Comparison of ENCODE assay signal across 22 cellular contexts in the genomic region with DNA sequence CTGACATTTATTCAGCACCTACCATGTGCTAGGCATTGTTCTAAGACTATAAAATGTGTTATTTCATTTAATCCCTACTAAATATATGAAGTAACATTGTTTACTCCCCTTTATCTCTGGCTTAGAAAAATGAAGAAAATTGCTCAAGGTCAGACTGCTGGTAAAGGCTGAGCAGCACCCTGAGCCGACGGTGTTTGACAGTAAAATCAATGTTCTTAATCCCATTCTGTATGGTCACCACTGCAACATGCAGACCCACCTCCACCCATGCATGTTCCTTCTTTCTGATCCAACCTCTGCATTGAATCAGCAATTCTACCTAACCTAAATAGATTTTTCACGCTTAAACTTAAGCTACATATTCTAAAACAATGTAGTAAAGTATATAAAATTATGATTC.
"Had no signal": no experiment of that assay in that cellular context is flagged by ENCODE, and none has a peak within 500 bp of the region (broad histone marks: within the 10 kb centered on the region; RNA-seq: fewer than 3 reads in every experiment).

No MANE protein-coding gene starts in this region.

- H3K27me3 ChIP-seq: colonic mucosa, esophagus squamous epithelium, gastrocnemius medialis, heart right ventricle, left lung had no signal

- H3K36me3 ChIP-seq: colonic mucosa, esophagus squamous epithelium, gastrocnemius medialis, heart right ventricle, left lung, lower lobe of right lung had no signal

- H3K4me3 ChIP-seq: colonic mucosa, esophagus squamous epithelium, gastrocnemius medialis, heart right ventricle, left lung, lower lobe of right lung had no signal

- DNase-seq: colonic mucosa; cortex of kidney; effector CD8-positive, alpha-beta T cell; effector memory CD8-positive, alpha-beta T cell; endodermal cell; erythroblast; esophagus squamous epithelium; foreskin fibroblast; foreskin melanocyte; gastrocnemius medialis; glutamatergic neuron; head of caudate nucleus; heart right ventricle; hippocampal formation; left cardiac atrium; left lung; left ventricle myocardium superior; lower lobe of right lung; mesenchymal stem cell; midbrain; naive thymus-derived CD4-positive, alpha-beta T cell had no signal

- H3K27ac ChIP-seq: colonic mucosa, epithelial cell of prostate, esophagus squamous epithelium, gastrocnemius medialis, heart right ventricle, left lung, lower lobe of right lung had no signal

- H3K4me1 ChIP-seq: colonic mucosa, esophagus squamous epithelium, left lung, lower lobe of right lung had no signal

- H3K9me3 ChIP-seq: colonic mucosa, esophagus squamous epithelium, gastrocnemius medialis, lower lobe of right lung had no signal
